In genomic region chr6:23335894-23336293, GRCh38 we compare ENCODE assay signal across 11 cellular contexts.
"Had no signal": no experiment of that assay in that cellular context is flagged by ENCODE, and none has a peak within 500 bp of the region (broad histone marks: within the 10 kb centered on the region; RNA-seq: fewer than 3 reads in every experiment).

No MANE protein-coding gene starts in this region.

- H3K9me3 ChIP-seq: HAP-1 had no signal

- H3K4me2 ChIP-seq: GM23338 had no signal

- DNase-seq: GM23248, GOT3, H7, H9, HCEC 1CT, HFFc6 had no signal

- H3K4me1 Mint-ChIP-seq: GM23338 had no signal

- H3K4me3 Mint-ChIP-seq: GM23338, H9, HFFc6 had no signal

- H3K4me3 ChIP-seq: GM23248, GM23338, HAP-1 had no signal

- H3K27ac Mint-ChIP-seq: HFFc6 had no signal

- H2AFZ ChIP-seq: GM23248 had no signal

- H3K9ac ChIP-seq: GM23248 had no signal

- FAIRE-seq: H1, H54 had no signal

- H3K4me1 ChIP-seq: HAP-1 had no signal

- H3K9me3 Mint-ChIP-seq: GM23338, H9 had no signal

- ATAC-seq: GM23338, HCT116 had no signal

- H3K36me3 ChIP-seq: HAP-1 had no signal

- H3K27ac ChIP-seq: GM23248 had no signal
